ENCODE assay signal across 8 cellular contexts in the genomic region with DNA sequence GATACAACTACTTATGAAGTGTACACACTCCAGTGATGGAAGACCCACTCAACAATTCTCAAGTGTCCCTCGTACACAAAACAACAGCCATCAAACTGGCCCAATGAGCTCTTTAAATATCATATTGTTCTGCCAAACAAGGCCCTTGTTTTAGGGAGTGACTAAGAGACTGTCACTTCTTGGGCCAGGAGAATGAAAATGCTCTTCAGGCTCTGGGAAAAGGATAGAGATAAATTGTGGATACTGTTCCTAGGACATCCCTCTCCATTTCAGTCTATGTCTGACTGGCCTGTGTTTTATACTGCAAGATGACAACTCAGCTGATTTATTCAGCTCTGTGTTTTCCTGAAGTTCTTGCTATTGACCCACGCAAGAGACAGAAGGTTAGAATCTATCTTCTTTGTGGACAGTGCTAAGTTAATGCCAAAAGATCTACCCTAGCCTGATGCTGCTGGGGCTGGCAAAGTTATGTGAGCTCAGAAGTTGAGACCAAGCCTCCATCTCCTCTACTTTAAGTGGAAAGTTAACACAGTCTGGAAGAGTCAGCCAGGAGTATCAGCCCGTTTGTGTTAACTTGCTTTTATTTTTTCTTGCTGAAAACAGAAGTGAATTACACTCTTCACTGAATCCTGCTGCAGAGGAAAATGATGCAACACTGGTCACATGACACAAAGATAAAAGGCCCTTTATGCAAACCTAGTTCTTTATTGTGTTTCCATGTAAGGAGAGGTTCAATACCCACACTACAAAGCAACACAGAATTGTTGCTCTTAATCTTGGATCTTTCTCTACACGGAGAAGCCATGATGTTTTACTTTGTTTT. TPM values are rescaled to one million over a fixed set of nuclear protein-coding genes. Genes with fewer than 3 reads are reported as not detected.
A peak's percentile ranks its signal among the peaks of the same experiment; 100 is the strongest.
DNase-seq lines count a peak whose midpoint lies in the region; ATAC-seq and TF ChIP-seq lines count a peak whose summit lies in the region.

No MANE protein-coding gene starts in this region.

- H3K9me3 Mint-ChIP-seq in activated T-cell treated with anti-CD3 and anti-CD28 coated beads, Interleukin-2, amount 50 U/mL, for 72 hours, result peaks cover 4% of the 10 kb centered on the region in 2 donors
- peaks cover 2% of the 10 kb centered on the region for H3K9me3 Mint-ChIP-seq in progenitor cell of endocrine pancreas (ENCODE audit: low read depth)

- peak in 1 of 2 donors; percentile 18 for DNase-seq in activated T-cell treated with anti-CD3 and anti-CD28 coated beads, Interleukin-2, amount 50 U/mL, for 72 hours
- no peak for DNase-seq in activated T-cell treated with anti-CD3 and anti-CD28 coated beads, Interleukin-2, amount 50 U/mL, for 48 hours
- DNase-seq in SKM-1 treated with dmso at 0.1 percent for 144 hours (lab: John Stamatoyannopoulos, UW; ENCODE audit: unreplicated experiment) (peak; percentile 92), fibroblast of mammary gland (ENCODE audit: low read depth) (peak; percentile 53), progenitor cell of endocrine pancreas (ENCODE audit: low spot score, unreplicated experiment) (no peak), GM20000 (ENCODE audit: low spot score) (no peak), RKO (ENCODE audit: low spot score) (no peak)

- peak overlapping the region; percentile 43 to 81 for H3K4me3 Mint-ChIP-seq in activated T-cell treated with anti-CD3 and anti-CD28 coated beads, Interleukin-2, amount 50 U/mL, for 72 hours
- H3K4me3 Mint-ChIP-seq in progenitor cell of endocrine pancreas (ENCODE audit: low read depth), result no peak overlapping the region

- peak; percentile 83 to 90 for ATAC-seq in activated T-cell treated with anti-CD3 and anti-CD28 coated beads, Interleukin-2, amount 50 U/mL, for 72 hours (replicated peaks in 1 of 2)
- no peak for ATAC-seq in GM21447 (IDR thresholded peaks at IDR 0.05; ENCODE audit: unreplicated experiment)

- no peak overlapping the region for H3K4me3 ChIP-seq in fibroblast of mammary gland (ENCODE audit: control insufficient read depth, low read depth, low read length)

- peak overlapping the region; percentile 96 for H3K27ac Mint-ChIP-seq in activated T-cell treated with anti-CD3 and anti-CD28 coated beads, Interleukin-2, amount 50 U/mL, for 72 hours
- H3K27ac Mint-ChIP-seq in progenitor cell of endocrine pancreas, result peak overlapping the region; percentile 70

- H3K27me3 Mint-ChIP-seq in activated T-cell treated with anti-CD3 and anti-CD28 coated beads, Interleukin-2, amount 50 U/mL, for 72 hours (ENCODE audit: low read depth), result no peaks in the 10 kb centered on the region
- no peaks in the 10 kb centered on the region for H3K27me3 Mint-ChIP-seq in progenitor cell of endocrine pancreas

- H3K4me1 Mint-ChIP-seq in activated T-cell treated with anti-CD3 and anti-CD28 coated beads, Interleukin-2, amount 50 U/mL, for 72 hours (ENCODE audit: low read depth), result peaks cover 66% of the 10 kb centered on the region
- H3K4me1 Mint-ChIP-seq in progenitor cell of endocrine pancreas (ENCODE audit: low read depth), result peaks cover 19% of the 10 kb centered on the region

- H3K36me3 Mint-ChIP-seq in activated T-cell treated with anti-CD3 and anti-CD28 coated beads, Interleukin-2, amount 50 U/mL, for 72 hours (ENCODE audit: insufficient read depth in 2 of 2), result peaks cover 0 to 3% of the 10 kb centered on the region in 2 donors
- H3K36me3 Mint-ChIP-seq in progenitor cell of endocrine pancreas (ENCODE audit: insufficient read depth), result no peaks in the 10 kb centered on the region

- TF ChIP-seq CTCF in fibroblast of mammary gland (conservative IDR thresholded peaks at IDR 0.05; ENCODE audit: control insufficient read depth, insufficient read depth, low read depth, low read length), result no peak
- no peak for TF ChIP-seq CTCF in progenitor cell of endocrine pancreas (IDR thresholded peaks at IDR 0.05; ENCODE audit: unreplicated experiment)
- TF ChIP-seq CTCF in GM20000 (IDR thresholded peaks at IDR 0.05; ENCODE audit: extremely low read depth, missing control alignments), result no peak

RNA-seq across cellular contexts. Expression of a gene that starts 14.6 kb away (rescaled TPM):
- 1 to 10 TPM; 6.5 to 7.6 TPM for total RNA-seq in activated T-cell treated with anti-CD3 and anti-CD28 coated beads, Interleukin-2, amount 50 U/mL, for 72 hours
- total RNA-seq in progenitor cell of endocrine pancreas, result 12.0 and 14.3 TPM in 2 replicates

Comparison
In these comparisons a context has a peak if more than half of its experiments do, and no peak if none do; other contexts are left out.
1. DNase-seq: peak in SKM-1 treated with dmso at 0.1 percent for 144 hours (single experiment) and fibroblast of mammary gland (single experiment); none in activated T-cell treated with anti-CD3 and anti-CD28 coated beads, Interleukin-2, amount 50 U/mL, for 48 hours (0 of 2), progenitor cell of endocrine pancreas (single experiment), GM20000 (single experiment) and RKO (single experiment).